In genomic region chr17:78302478-78302877, GRCh38 we compare ENCODE assay signal across 22 cellular contexts.
"Had no signal": no experiment of that assay in that cellular context is flagged by ENCODE, and none has a peak within 500 bp of the region (broad histone marks: within the 10 kb centered on the region; RNA-seq: fewer than 3 reads in every experiment).

No MANE protein-coding gene starts in this region.

- H2AFZ ChIP-seq: hepatocyte had no signal

- H3K27me3 ChIP-seq: dorsolateral prefrontal cortex, esophagus muscularis mucosa, gastroesophageal sphincter, heart left ventricle, hepatocyte, left lung had no signal

- FAIRE-seq: colon, endothelial cell of umbilical vein, islet of Langerhans, keratinocyte had no signal

- DNase-seq: dermis blood vessel endothelial cell; dorsolateral prefrontal cortex; effector CD4-positive, alpha-beta T cell; effector memory CD4-positive, alpha-beta T cell; foreskin keratinocyte; heart left ventricle; hypothalamus; left cardiac atrium; left lung; left ventricle myocardium superior; lower lobe of right lung; mesendoderm; midbrain; naive thymus-derived CD4-positive, alpha-beta T cell had no signal

- H3K36me3 ChIP-seq: esophagus muscularis mucosa, gastroesophageal sphincter, heart left ventricle, left lung, lower lobe of right lung had no signal

- H3K9me3 ChIP-seq: esophagus muscularis mucosa, gastroesophageal sphincter, lower lobe of right lung had no signal

- H3K4me2 ChIP-seq: hepatocyte had no signal

- H3K4me3 ChIP-seq: coronary artery, dorsolateral prefrontal cortex, esophagus muscularis mucosa, gastroesophageal sphincter, heart left ventricle, hepatocyte, left lung, lower lobe of right lung had no signal

- H3K27ac ChIP-seq: coronary artery, dorsolateral prefrontal cortex, esophagus muscularis mucosa, foreskin keratinocyte, gastroesophageal sphincter, heart left ventricle, hepatocyte, left lung, lower lobe of right lung had no signal
